In the genomic region with DNA sequence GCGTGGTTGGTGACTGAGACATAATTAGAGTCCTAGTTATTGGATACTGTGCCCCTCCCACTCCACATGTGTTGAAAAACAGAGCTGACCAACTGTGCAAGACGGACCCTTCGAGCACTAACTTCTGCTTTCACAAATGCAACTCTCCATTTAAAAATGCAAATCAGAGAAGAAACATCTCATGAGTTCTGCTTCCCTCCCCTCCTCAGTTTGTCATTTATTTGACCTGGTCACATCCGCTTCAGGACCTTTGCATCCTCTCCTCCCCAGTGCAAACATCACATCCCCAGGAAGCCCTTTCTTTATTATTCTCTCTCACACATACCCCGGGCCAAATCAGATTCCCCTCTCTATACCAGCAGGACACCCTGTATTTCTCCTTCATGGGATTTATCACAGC, we compare ENCODE assay signal across 11 cellular contexts. TPM values are rescaled to one million over a fixed set of nuclear protein-coding genes. Genes with fewer than 3 reads are reported as not detected.
DNase-seq lines count a peak whose midpoint lies in the region; ATAC-seq and TF ChIP-seq lines count a peak whose summit lies in the region.
"Had no signal": no experiment of that assay in that cellular context is flagged by ENCODE, and none has a peak within 500 bp of the region (broad histone marks: within the 10 kb centered on the region; RNA-seq: fewer than 3 reads in every experiment).

No MANE protein-coding gene starts in this region.

- DNase-seq in OCI-LY7 (ENCODE audit: low spot score) (peak; percentile 55), activated gamma-delta T cell (lab: John Stamatoyannopoulos, UW) (no peak), NCI-H748 (lab: John Stamatoyannopoulos, UW; ENCODE audit: unreplicated experiment) (no peak)
- no peak for DNase-seq in activated naive CD4-positive, alpha-beta T cell treated with anti-CD3 and anti-CD28 coated beads, Interleukin-2, amount 50 U/mL, for 16 hours
- DNase-seq in activated CD4-positive, alpha-beta T cell treated with anti-CD3 and anti-CD28 coated beads for 1 hour = no peak
- DNase-seq: activated CD8-positive, alpha-beta memory T cell treated with anti-CD3 and anti-CD28 coated beads, Interleukin-2, amount 50 U/mL, for 4 hours; effector CD4-positive, alpha-beta T cell; left cardiac atrium had no signal

- H4K20me1 ChIP-seq in DOHH2 (ENCODE audit: control insufficient read depth, insufficient read depth, low read depth, low read length) (no peaks in the 10 kb centered on the region), OCI-LY7 (ENCODE audit: insufficient read depth, low read length) (no peaks in the 10 kb centered on the region)

- no peaks in the 10 kb centered on the region for H3K9me2 ChIP-seq in DOHH2 (replicated peaks; ENCODE audit: control insufficient read depth, low read length)
- no peaks in the 10 kb centered on the region for H3K9me2 ChIP-seq in OCI-LY7 (ENCODE audit: insufficient read depth, low read length)

- H3K4me1 ChIP-seq in DOHH2 (ENCODE audit: control insufficient read depth, low read length) (peaks cover 23% of the 10 kb centered on the region), OCI-LY7 (ENCODE audit: insufficient read depth, low read length, poor library complexity, severe bottlenecking) (peaks cover 9% of the 10 kb centered on the region)

- CTCF ChIA-PET in OCI-LY7 (lab: Charles Lee; ENCODE audit: unreplicated experiment) = no interaction called here

- H3K36me3 ChIP-seq in DOHH2 (ENCODE audit: control insufficient read depth, low read length) (no peaks in the 10 kb centered on the region), OCI-LY7 (ENCODE audit: insufficient read depth, low read length) (no peaks in the 10 kb centered on the region)

- H3K4me2 ChIP-seq in DOHH2 (ENCODE audit: low read length) (peak overlapping the region; percentile 86), OCI-LY7 (ENCODE audit: low read length) (peak overlapping the region; percentile 42)

- no peaks in the 10 kb centered on the region for H3K79me2 ChIP-seq in DOHH2 (ENCODE audit: control insufficient read depth, low read length)
- no peaks in the 10 kb centered on the region for H3K79me2 ChIP-seq in OCI-LY7 (ENCODE audit: insufficient read depth, low read depth, low read length)

- H3K27ac ChIP-seq in DOHH2 (ENCODE audit: low read depth, low read length) = peak overlapping the region; percentile 50
- H3K27ac ChIP-seq in OCI-LY7 (ENCODE audit: low read depth, low read length, poor library complexity, severe bottlenecking) = no peak overlapping the region

- no TSS peak for BruUV-seq in OCI-LY7 (replicated peaks; lab: Mats Ljungman, UMichigan)

- H3K27me3 ChIP-seq in DOHH2 (ENCODE audit: control insufficient read depth, low read length) = no peaks in the 10 kb centered on the region

- intact Hi-C loops in OCI-LY7 (cut with micrococcal nuclease; ENCODE audit: unreplicated experiment) = no loop called here

- H3K4me3 ChIP-seq in DOHH2 (ENCODE audit: low read length) (peak overlapping the region; percentile 61), OCI-LY7 (ENCODE audit: low read depth, low read length, poor library complexity, severe bottlenecking) (no peak overlapping the region)

- peak; percentile 85 for ATAC-seq in GM19455 (IDR thresholded peaks at IDR 0.05; ENCODE audit: unreplicated experiment)
- peak; percentile 94 for ATAC-seq in HG03060 (IDR thresholded peaks at IDR 0.05; ENCODE audit: low read depth, unreplicated experiment)
- ATAC-seq: left cardiac atrium had no signal

- no peak overlapping the region for H2AFZ ChIP-seq in OCI-LY7 (ENCODE audit: low read length)

- H3K9me3 ChIP-seq in DOHH2 (ENCODE audit: control insufficient read depth, insufficient read depth, low read length) = no peaks in the 10 kb centered on the region
- no peaks in the 10 kb centered on the region for H3K9me3 ChIP-seq in OCI-LY7 (ENCODE audit: low read length)

- POLR2A ChIA-PET in OCI-LY7 (lab: Charles Lee) = interaction anchor here (0.9 to 1.6 kb wide), 2 partner anchors 16 to 23 kb away, joined by 4 read pairs; no protein-coding TSS in a partner anchor

- no peak for TF ChIP-seq CTCF in DOHH2 (IDR thresholded peaks at IDR 0.05; ENCODE audit: low read depth, low read length, poor library complexity, severe bottlenecking)
- TF ChIP-seq CTCF in OCI-LY7 (conservative IDR thresholded peaks at IDR 0.05; ENCODE audit: low read length) = no peak

- H3F3A ChIP-seq in DOHH2 (ENCODE audit: control insufficient read depth, insufficient read depth) = peaks cover 3% of the 10 kb centered on the region; the same call in 1 of the 2 replicates

RNA-seq across cellular contexts. Expression of a gene that starts 38.1 kb away (rescaled TPM):
- total RNA-seq in OCI-LY7 (2014; rRNA removed; shearing (Covaris generic)) = 12.7 and 22.8 TPM in 2 replicates
- 16.8 and 17.8 TPM in 2 replicates for total RNA-seq in OCI-LY7 (2022)
